In the genomic region with DNA sequence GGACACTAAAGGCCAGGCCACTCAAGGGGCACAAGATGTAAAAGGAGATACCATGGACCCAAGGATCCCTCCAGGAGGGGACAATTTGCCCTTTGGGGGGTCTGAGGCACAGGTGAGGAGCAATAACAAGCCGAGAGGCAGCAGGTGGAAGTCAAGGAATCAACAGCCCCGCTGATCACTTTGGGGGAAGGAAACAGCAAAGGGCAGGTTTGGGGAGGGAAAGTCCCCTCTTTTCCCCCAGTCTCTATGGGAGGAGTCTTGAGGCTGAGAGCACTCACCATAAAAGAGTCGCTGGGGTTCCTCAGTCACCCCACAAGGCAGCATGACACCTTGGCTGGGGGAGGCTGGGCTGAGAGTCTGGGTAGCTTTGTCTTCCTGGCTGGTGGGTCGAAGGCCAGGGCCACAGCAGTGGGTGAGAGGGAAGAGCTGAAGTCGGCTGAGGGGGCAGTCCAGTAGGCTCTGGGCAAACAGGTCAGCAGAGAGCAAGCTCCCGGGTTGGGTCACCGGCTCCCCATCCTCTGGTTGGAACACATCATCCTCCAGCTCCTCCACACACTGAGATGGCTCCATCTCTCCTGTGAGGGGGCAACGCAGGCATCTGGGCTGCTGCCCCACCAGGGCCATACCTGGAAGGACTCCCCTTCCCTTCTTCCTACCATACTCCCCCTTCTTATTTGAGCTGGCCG, we compare ENCODE assay signal across 8 cellular contexts. TPM values are rescaled to one million over a fixed set of nuclear protein-coding genes. Genes with fewer than 3 reads are reported as not detected.
A peak's percentile ranks its signal among the peaks of the same experiment; 100 is the strongest.
DNase-seq lines count a peak whose midpoint lies in the region; ATAC-seq and TF ChIP-seq lines count a peak whose summit lies in the region.

No MANE protein-coding gene starts in this region.

- intact Hi-C loops in posterior vena cava (cut with DNase I), result loop anchor here in 1 of 2 donors (10.0 kb wide), 1 partner anchor 599 kb away; no protein-coding TSS in a partner anchor

- H3K9me3 Mint-ChIP-seq in activated naive CD8-positive, alpha-beta T cell treated with anti-CD3 and anti-CD28 coated beads, Interleukin-2, amount 10 ng/mL, durations not matched to agents 7 days and 5 days, result no peaks in the 10 kb centered on the region

- H3K9ac ChIP-seq in DND-41 (ENCODE audit: low read depth, low read length), result peak overlapping the region; percentile 27; the same call in 1 of the 2 replicates

- H3K27me3 ChIP-seq in DND-41 (ENCODE audit: insufficient read depth, low read length, poor library complexity), result no peaks in the 10 kb centered on the region
- H3K27me3 ChIP-seq in HL-60 (ENCODE audit: insufficient read depth, poor library complexity, severe bottlenecking), result no peaks in the 10 kb centered on the region

- H3K36me3 Mint-ChIP-seq in activated naive CD8-positive, alpha-beta T cell treated with anti-CD3 and anti-CD28 coated beads, Interleukin-2, amount 10 ng/mL, durations not matched to agents 7 days and 5 days, result no peaks in the 10 kb centered on the region

- no peaks in the 10 kb centered on the region for H3K36me3 ChIP-seq in DND-41 (ENCODE audit: insufficient read depth, low read length)

- H3K4me1 ChIP-seq in DND-41 (ENCODE audit: insufficient read depth, low read length), result peaks cover 37% of the 10 kb centered on the region

- no peak overlapping the region for H3K4me2 ChIP-seq in DND-41 (ENCODE audit: insufficient read depth, low read length)

- peaks cover 10% of the 10 kb centered on the region for H3K27me3 Mint-ChIP-seq in activated naive CD8-positive, alpha-beta T cell treated with anti-CD3 and anti-CD28 coated beads, Interleukin-2, amount 10 ng/mL, durations not matched to agents 7 days and 5 days

- H4K20me1 ChIP-seq in DND-41 (ENCODE audit: insufficient read depth, low read length), result no peaks in the 10 kb centered on the region

- no peak overlapping the region; the same call in 1 of the 2 replicates for H2AFZ ChIP-seq in DND-41 (ENCODE audit: low read depth, low read length)

- H3K27ac ChIP-seq in DND-41 (ENCODE audit: low read length) (no peak overlapping the region), HL-60 (replicated peaks) (peak overlapping the region; percentile 78)

- ATAC-seq in DND-41 (ENCODE audit: insufficient read depth, low read depth), result no peak
- ATAC-seq in activated naive CD8-positive, alpha-beta T cell treated with anti-CD3 and anti-CD28 coated beads, Interleukin-2, amount 10 ng/mL, durations not matched to agents 7 days and 5 days (ENCODE audit: low read depth), result peak; percentile 20
- no peak for ATAC-seq in GM18520 (IDR thresholded peaks at IDR 0.05; ENCODE audit: unreplicated experiment)

- H3K4me3 Mint-ChIP-seq in activated naive CD8-positive, alpha-beta T cell treated with anti-CD3 and anti-CD28 coated beads, Interleukin-2, amount 10 ng/mL, durations not matched to agents 7 days and 5 days, result peak overlapping the region; percentile 71

- no peaks in the 10 kb centered on the region for H3K79me2 ChIP-seq in DND-41 (ENCODE audit: insufficient read depth, low read length)

- no peak for DNase-seq in DND-41
- no peak for DNase-seq in HL-60 (ENCODE audit: low read depth in 1 of 2, low spot score in 1 of 2)
- no peak for DNase-seq in activated naive CD8-positive, alpha-beta T cell treated with anti-CD3 and anti-CD28 coated beads, Interleukin-2, amount 10 ng/mL, durations not matched to agents 7 days and 5 days
- DNase-seq in posterior vena cava (ENCODE audit: low spot score), result peak; percentile 58
- DNase-seq in NCI-H82 treated with DMSO at 0.1 percent for 48 hours (lab: John Stamatoyannopoulos, UW; ENCODE audit: unreplicated experiment), result no peak
- DNase-seq in hippocampal formation (lab: John Stamatoyannopoulos, UW), result no peak
- no peak for DNase-seq in SW 1271 (lab: John Stamatoyannopoulos, UW)

- POLR2A ChIA-PET in activated naive CD8-positive, alpha-beta T cell treated with anti-CD3 and anti-CD28 coated beads, Interleukin-2, amount 10 ng/mL, durations not matched to agents 7 days and 5 days (lab: Charles Lee), result interaction anchor here (1.1 to 4.4 kb wide), 7 partner anchors 8 to 135 kb away, joined by 3 to 28 read pairs (median 7); no protein-coding TSS in a partner anchor

- H3K4me3 ChIP-seq in DND-41 (ENCODE audit: low read depth in 1 of 2, low read length in 2 of 2), result no peak overlapping the region
- peak overlapping the region; percentile 1; the same call in 1 of the 2 replicates for H3K4me3 ChIP-seq in HL-60 (replicated peaks; ENCODE audit: insufficient read depth, low read length)

- TF ChIP-seq CTCF in DND-41 (IDR thresholded peaks at IDR 0.05; ENCODE audit: borderline replicate concordance, extremely low read depth, low read length, poor library complexity, severe bottlenecking), result no peak
- no peak for TF ChIP-seq CTCF in HL-60 (IDR thresholded peaks at IDR 0.05; ENCODE audit: insufficient read depth, low read length)

- peaks cover 52% of the 10 kb centered on the region for H3K4me1 Mint-ChIP-seq in activated naive CD8-positive, alpha-beta T cell treated with anti-CD3 and anti-CD28 coated beads, Interleukin-2, amount 10 ng/mL, durations not matched to agents 7 days and 5 days

- H3K27ac Mint-ChIP-seq in activated naive CD8-positive, alpha-beta T cell treated with anti-CD3 and anti-CD28 coated beads, Interleukin-2, amount 10 ng/mL, durations not matched to agents 7 days and 5 days, result peak overlapping the region; percentile 67

- H3K9me3 ChIP-seq in DND-41 (ENCODE audit: insufficient read depth, low read length, severe bottlenecking), result no peaks in the 10 kb centered on the region

RNA-seq across cellular contexts. Expression of gene BMF, which starts 3.0 kb away (rescaled TPM):
- 10 to 100 TPM; 20.6 to 24.6 TPM for total RNA-seq in activated naive CD8-positive, alpha-beta T cell treated with anti-CD3 and anti-CD28 coated beads, Interleukin-2, amount 10 ng/mL, durations not matched to agents 7 days and 5 days
- 1 to 10 TPM; 3.0 to 5.0 TPM for total RNA-seq in posterior vena cava

RNA-seq across cellular contexts. Expression of gene BUB1B, which starts 55.2 kb away (rescaled TPM):
- 10 to 100 TPM; 59.3 TPM for total RNA-seq in activated naive CD8-positive, alpha-beta T cell treated with anti-CD3 and anti-CD28 coated beads, Interleukin-2, amount 10 ng/mL, durations not matched to agents 7 days and 5 days
- total RNA-seq in posterior vena cava, result 1 to 10 TPM in 1 of 2 donors, under 1 TPM in 1; 0.86 to 1.2 TPM

Comparison
In these comparisons a context has a peak if more than half of its experiments do, and no peak if none do; other contexts are left out.
1. RNA of gene BUB1B, which starts 55.2 kb away (total RNA-seq): 59.3 TPM in activated naive CD8-positive, alpha-beta T cell treated with anti-CD3 and anti-CD28 coated beads, Interleukin-2, amount 10 ng/mL, durations not matched to agents 7 days and 5 days; 0.86 to 1.2 TPM in posterior vena cava; every median in the first group is over 10 times any median in the second.